In the genomic region with DNA sequence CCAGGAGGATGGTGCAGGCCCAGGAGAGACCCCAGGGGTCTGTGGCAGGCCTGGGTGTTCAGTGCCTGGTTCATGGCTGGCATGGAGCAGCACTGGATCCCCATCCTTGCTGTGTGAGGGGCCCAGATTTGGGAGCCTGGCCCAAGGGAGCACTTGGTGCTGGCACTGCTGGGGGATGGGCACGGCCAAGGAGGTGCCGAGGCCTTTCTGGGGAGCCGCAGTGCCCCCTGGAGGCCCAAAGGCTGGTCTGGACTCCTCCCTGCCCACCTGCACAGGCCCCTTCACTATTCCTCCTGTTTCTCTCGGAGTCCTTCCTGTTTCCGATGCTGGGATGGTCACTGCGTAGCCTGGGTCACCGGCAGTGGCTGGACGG, we compare ENCODE assay signal across 8 cellular contexts. TPM values are rescaled to one million over a fixed set of nuclear protein-coding genes. Genes with fewer than 3 reads are reported as not detected.
DNase-seq lines count a peak whose midpoint lies in the region; ATAC-seq and TF ChIP-seq lines count a peak whose summit lies in the region.

No MANE protein-coding gene starts in this region.

- H3K27me3 ChIP-seq in GM06990 (replicated peaks; ENCODE audit: control insufficient read depth, insufficient read depth, low read length): no peaks in the 10 kb centered on the region; the same call in 1 of the 2 replicates
- H3K27me3 ChIP-seq in PC-3 (ENCODE audit: low read length): no peaks in the 10 kb centered on the region

- no peaks in the 10 kb centered on the region for H3F3A ChIP-seq in PC-3 (ENCODE audit: low read length, unreplicated experiment)

- POLR2A ChIA-PET in AG04449 (lab: Yijun Ruan, JAX) (no interaction called here), PC-3 (lab: Charles Lee; ENCODE audit: unreplicated experiment) (no interaction called here)

- no TSS peak for BruUV-seq in PC-3 (replicated peaks; lab: Mats Ljungman, UMichigan)

- H3K9ac ChIP-seq in PC-3 (ENCODE audit: low read length): no peak overlapping the region

- H3K4me3 ChIP-seq in AG04449 (ENCODE audit: low read depth, low read length): no peak overlapping the region
- H3K4me3 ChIP-seq in GM06990 (replicated peaks; ENCODE audit: low read depth, low read length): no peak overlapping the region
- H3K4me3 ChIP-seq in PC-3 (ENCODE audit: low read length): peak overlapping the region; percentile 96
- H3K4me3 ChIP-seq in fibroblast of villous mesenchyme (ENCODE audit: low read depth, low read length): no peak overlapping the region

- peaks cover 37% of the 10 kb centered on the region for H4K20me1 ChIP-seq in PC-3 (ENCODE audit: low read length)

- CTCF ChIA-PET in AG04449 (lab: Yijun Ruan, JAX): interaction anchor here (1.0 to 4.5 kb wide), 15 partner anchors 11 to 408 kb away, joined by 3 to 37 read pairs (median 4); a partner anchor contains a TSS
- CTCF ChIA-PET in PC-3 (lab: Charles Lee): interaction anchor here (0.6 to 1.4 kb wide), 2 partner anchors 147 to 372 kb away, joined by 3 to 4 read pairs; no protein-coding TSS in a partner anchor

- H3K36me3 ChIP-seq in GM06990 (ENCODE audit: control insufficient read depth, insufficient read depth, low read length) (no peaks in the 10 kb centered on the region), PC-3 (ENCODE audit: low read depth, low read length) (peaks cover 14% of the 10 kb centered on the region; the same call in 1 of the 2 replicates)

- H3K9me3 ChIP-seq in PC-3 (ENCODE audit: low read length): no peaks in the 10 kb centered on the region

- peak overlapping the region; percentile 100 for H3K4me2 ChIP-seq in PC-3 (ENCODE audit: low read length)

- ATAC-seq in PC-3 (peak; percentile 18; the same call in 1 of the 2 replicates), GM18502 (IDR thresholded peaks at IDR 0.05; ENCODE audit: poor library complexity, unreplicated experiment) (no peak)
- no peak for ATAC-seq in activated CD4-positive, CD25-positive, alpha-beta regulatory T cell treated with anti-CD3 and anti-CD28 coated beads, Interleukin-2, amount 50 U/mL, for 24 hours

- peaks cover 63% of the 10 kb centered on the region for H3K79me2 ChIP-seq in PC-3 (ENCODE audit: low read length)

- DNase-seq in AG04449 (ENCODE audit: low read depth, low spot score): no peak
- DNase-seq in GM06990 (ENCODE audit: extremely low read depth, insufficient read length): peak; percentile 35
- DNase-seq in PC-3: peak; percentile 46
- DNase-seq in fibroblast of villous mesenchyme (ENCODE audit: low read depth): no peak
- no peak for DNase-seq in SW 1271 (lab: John Stamatoyannopoulos, UW)
- DNase-seq in HCEC 1CT: no peak

- H3K4me1 ChIP-seq in PC-3 (ENCODE audit: insufficient read depth, low read length): 0 out of 2 replicates have a peak, but pooled peaks cover 4% of the 10 kb centered on the region

- TF ChIP-seq CTCF in AG04449 (IDR thresholded peaks at IDR 0.05; ENCODE audit: insufficient read depth, low read length, missing control alignments): peak; percentile 56
- peak; percentile 40 for TF ChIP-seq CTCF in GM06990 (IDR thresholded peaks at IDR 0.05; ENCODE audit: insufficient read depth, low read length, poor library complexity, severe bottlenecking)
- peak; percentile 48 for TF ChIP-seq CTCF in PC-3 (conservative IDR thresholded peaks at IDR 0.05; ENCODE audit: low read depth, low read length)
- TF ChIP-seq CTCF in fibroblast of villous mesenchyme (IDR thresholded peaks at IDR 0.05; ENCODE audit: insufficient read depth, low read depth, low read length): peak; percentile 34

- H2AFZ ChIP-seq in PC-3 (ENCODE audit: low read length): no peak overlapping the region

- H3K9me2 ChIP-seq in PC-3 (replicated peaks; ENCODE audit: low read length): no peaks in the 10 kb centered on the region

- H3K27ac ChIP-seq in PC-3 (ENCODE audit: low read length): no peak overlapping the region

- intact Hi-C loops in PC-3 (cut with micrococcal nuclease): loop anchor here (1.0 to 2.0 kb wide), 3 partner anchors 37 to 146 kb away; no protein-coding TSS in a partner anchor

RNA-seq across cellular contexts. Expression of a gene that starts 48.6 kb away (rescaled TPM):
- total RNA-seq in PC-3 (2014; rRNA removed) (not detected in 2 replicates), fibroblast of villous mesenchyme (0.32 TPM in 1 of 2 replicates, not detected in the other)

RNA-seq across cellular contexts. Expression of a gene that starts 56.8 kb away (rescaled TPM):
- not detected in 2 replicates for total RNA-seq in PC-3 (2014; rRNA removed)
- total RNA-seq in fibroblast of villous mesenchyme: not detected in 2 replicates

Comparison
In these comparisons a context has a peak if more than half of its experiments do, and no peak if none do; other contexts are left out.
1. DNase-seq: peak in GM06990 (single experiment) and PC-3 (single experiment); none in AG04449 (single experiment), fibroblast of villous mesenchyme (single experiment), SW 1271 (0 of 2) and HCEC 1CT (single experiment).
2. Peak in every context shown above with its lines, with median percentiles within 50 percentile points of each other: CTCF ChIP-seq.